In genomic region chr18:24362757-24363156, GRCh38 we compare ENCODE assay signal across 23 cellular contexts. TPM values are rescaled to one million over a fixed set of nuclear protein-coding genes. Genes with fewer than 3 reads are reported as not detected.
DNase-seq lines count a peak whose midpoint lies in the region; FAIRE-seq and TF ChIP-seq lines count a peak whose summit lies in the region.
"Had no signal": no experiment of that assay in that cellular context is flagged by ENCODE, and none has a peak within 500 bp of the region (broad histone marks: within the 10 kb centered on the region; RNA-seq: fewer than 3 reads in every experiment).

No MANE protein-coding gene starts in this region.

- TF ChIP-seq CTCF in PC-9 (conservative IDR thresholded peaks at IDR 0.05) (no peak), H1 (IDR thresholded peaks at IDR 0.05; ENCODE audit: control extremely low read depth in 1 of 3, insufficient read depth in 1 of 3, low read depth in 1 of 3, low read length in 3 of 3) (no peak)

- no peaks in the 10 kb centered on the region for H3K9me3 ChIP-seq in PC-9 (ENCODE audit: insufficient read depth, low read depth)
- H3K9me3 ChIP-seq in H1 (ENCODE audit: insufficient read depth in 2 of 2, low read depth in 1 of 2, low read length in 1 of 2): no peaks in the 10 kb centered on the region
- H3K9me3 ChIP-seq: tibial artery had no signal

- H3F3A ChIP-seq in PC-9 (ENCODE audit: insufficient read depth, low read depth): 0 out of 2 replicates have a peak, but pooled peaks cover 11% of the 10 kb centered on the region

- H2BK12ac ChIP-seq in H1 (ENCODE audit: low read depth, low read length): no peak overlapping the region

- H2AK5ac ChIP-seq in H1 (ENCODE audit: low read depth, low read length): no peak overlapping the region
- no peak overlapping the region for H2AK5ac ChIP-seq in mesendoderm (ENCODE audit: low read length)

- no peak for TF ChIP-seq RAD21 in H1 (IDR thresholded peaks at IDR 0.05 in 1 of 2, conservative IDR thresholded peaks at IDR 0.05 in 1 of 2; ENCODE audit: low read depth in 2 of 2, low read length in 2 of 2)

- no peaks in the 10 kb centered on the region for H3K23me2 ChIP-seq in H1 (ENCODE audit: low read depth, low read length)

- no peak overlapping the region for H3K14ac ChIP-seq in H1 (ENCODE audit: insufficient read length)

- H4K20me1 ChIP-seq in PC-9 (ENCODE audit: insufficient read depth) (no peaks in the 10 kb centered on the region), H1 (replicated peaks in 1 of 2; ENCODE audit: control insufficient read depth in 1 of 2, insufficient read depth in 2 of 2, low read length in 2 of 2) (peaks cover 0 to 3% of the 10 kb centered on the region in 2 experiments)

- H3K27me3 Mint-ChIP-seq in activated CD4-positive, alpha-beta T cell treated with anti-CD3 and anti-CD28 coated beads, Interleukin-2, amount 10 ng/mL, durations not matched to agents 24 days and 14 days: no peaks in the 10 kb centered on the region
- H3K27me3 Mint-ChIP-seq in activated T-helper 2 cell treated with anti-CD3 and anti-CD28 coated beads, Interferon-gamma antibody, Interleukin-2, Interleukin-4, amounts not matched to agents 10 μg/mL and 5 μg/mL and 100 μg/mL, durations not matched to agents 14 hours and 24 hours and 36 hours (ENCODE audit: low read depth): peaks cover 19% of the 10 kb centered on the region
- H3K27me3 Mint-ChIP-seq: activated CD4-positive, alpha-beta T cell treated with anti-CD3 and anti-CD28 coated beads for 36 hours; activated naive CD8-positive, alpha-beta T cell treated with anti-CD3 and anti-CD28 coated beads, Interleukin-2, amount 10 ng/mL, durations not matched to agents 7 days and 5 days; activated T-helper 17 cell treated with anti-CD3 and anti-CD28 coated beads, Interleukin-2, amount 50 U/mL, for 72 hours had no signal

- no peak overlapping the region for H3K4me3 ChIP-seq in PC-9
- no peak overlapping the region for H3K4me3 ChIP-seq in H1 (ENCODE audit: extremely low read depth in 1 of 4, insufficient read depth in 2 of 4, low read depth in 3 of 4, low read length in 4 of 4)
- no peak overlapping the region for H3K4me3 ChIP-seq in mesendoderm (ENCODE audit: low read length)
- no peak overlapping the region for H3K4me3 ChIP-seq in H7 (ENCODE audit: insufficient read depth, low read depth, low read length)
- H3K4me3 ChIP-seq: GM12878, tibial artery had no signal

- H4K5ac ChIP-seq in H1 (ENCODE audit: insufficient read length, low read depth, low read length) (no peak overlapping the region), mesendoderm (ENCODE audit: low read length) (no peak overlapping the region)

- H3K4me2 ChIP-seq in PC-9 (peak overlapping the region; percentile 52), H1 (ENCODE audit: insufficient read depth in 1 of 2, low read depth in 2 of 2, low read length in 2 of 2) (no peak overlapping the region), mesendoderm (ENCODE audit: low read length) (no peak overlapping the region)

- H4K8ac ChIP-seq in H1 (ENCODE audit: extremely low read depth, insufficient read depth, low read length): no peak overlapping the region
- no peak overlapping the region for H4K8ac ChIP-seq in mesendoderm (ENCODE audit: low read depth, low read length)

- H3K4me3 Mint-ChIP-seq in activated CD4-positive, alpha-beta T cell treated with anti-CD3 and anti-CD28 coated beads, Interleukin-2, amount 10 ng/mL, durations not matched to agents 24 days and 14 days: no peak overlapping the region
- no peak overlapping the region for H3K4me3 Mint-ChIP-seq in activated T-helper 2 cell treated with anti-CD3 and anti-CD28 coated beads, Interferon-gamma antibody, Interleukin-2, Interleukin-4, amounts not matched to agents 10 μg/mL and 5 μg/mL and 100 μg/mL, durations not matched to agents 14 hours and 24 hours and 36 hours (ENCODE audit: low read depth)
- H3K4me3 Mint-ChIP-seq: activated CD4-positive, alpha-beta T cell treated with anti-CD3 and anti-CD28 coated beads for 36 hours; activated naive CD8-positive, alpha-beta T cell treated with anti-CD3 and anti-CD28 coated beads, Interleukin-2, amount 10 ng/mL, durations not matched to agents 7 days and 5 days; activated T-helper 17 cell treated with anti-CD3 and anti-CD28 coated beads, Interleukin-2, amount 50 U/mL, for 72 hours had no signal

- H3K27ac Mint-ChIP-seq in activated CD4-positive, alpha-beta T cell treated with anti-CD3 and anti-CD28 coated beads, Interleukin-2, amount 10 ng/mL, durations not matched to agents 24 days and 14 days: no peak overlapping the region
- H3K27ac Mint-ChIP-seq in activated T-helper 2 cell treated with anti-CD3 and anti-CD28 coated beads, Interferon-gamma antibody, Interleukin-2, Interleukin-4, amounts not matched to agents 10 μg/mL and 5 μg/mL and 100 μg/mL, durations not matched to agents 14 hours and 24 hours and 36 hours: no peak overlapping the region
- H3K27ac Mint-ChIP-seq: activated CD4-positive, alpha-beta T cell treated with anti-CD3 and anti-CD28 coated beads for 36 hours; activated naive CD8-positive, alpha-beta T cell treated with anti-CD3 and anti-CD28 coated beads, Interleukin-2, amount 10 ng/mL, durations not matched to agents 7 days and 5 days; activated T-helper 17 cell treated with anti-CD3 and anti-CD28 coated beads, Interleukin-2, amount 50 U/mL, for 72 hours had no signal

- H3K9ac ChIP-seq in H1 (replicated peaks in 1 of 4; ENCODE audit: extremely low read depth in 1 of 4, low read depth in 3 of 4, low read length in 3 of 4) (no peak overlapping the region), mesendoderm (ENCODE audit: low read length) (no peak overlapping the region)

- CTCF ChIA-PET in PC-9 (lab: Charles Lee): interaction anchor here (0.8 kb wide), 1 partner anchor 126 kb away, joined by 4 read pairs; no protein-coding TSS in a partner anchor
- CTCF ChIA-PET in H1 (lab: Charles Lee; ENCODE audit: partially characterized antibody): interaction anchor here (0.6 to 6.6 kb wide), 9 partner anchors 18 to 1091 kb away, joined by 3 to 107 read pairs (median 4); no protein-coding TSS in a partner anchor

- BruUV-seq in PC-9 (replicated peaks; lab: Mats Ljungman, UMichigan): no TSS peak

- peaks cover 2% of the 10 kb centered on the region for H3K36me3 Mint-ChIP-seq in activated CD4-positive, alpha-beta T cell treated with anti-CD3 and anti-CD28 coated beads, Interleukin-2, amount 10 ng/mL, durations not matched to agents 24 days and 14 days (ENCODE audit: low read depth)
- no peaks in the 10 kb centered on the region for H3K36me3 Mint-ChIP-seq in activated T-helper 2 cell treated with anti-CD3 and anti-CD28 coated beads, Interferon-gamma antibody, Interleukin-2, Interleukin-4, amounts not matched to agents 10 μg/mL and 5 μg/mL and 100 μg/mL, durations not matched to agents 14 hours and 24 hours and 36 hours (ENCODE audit: low read depth)
- H3K36me3 Mint-ChIP-seq: activated naive CD8-positive, alpha-beta T cell treated with anti-CD3 and anti-CD28 coated beads, Interleukin-2, amount 10 ng/mL, durations not matched to agents 7 days and 5 days had no signal

- DNase-seq in EH (ENCODE audit: low read depth) (peak; percentile 27), PC-9 (peak; percentile 52 to 72), H1 (ENCODE audit: low read depth in 1 of 2, low spot score in 2 of 2) (peak in 1 of 2 experiments; percentile 34), mesendoderm (peak; percentile 76), H7 (no peak)
- DNase-seq in activated CD4-positive, alpha-beta T cell treated with anti-CD3 and anti-CD28 coated beads, Interleukin-2, amount 10 ng/mL, durations not matched to agents 24 days and 14 days: no peak
- no peak for DNase-seq in stimulated activated CD4-positive, alpha-beta T cell treated with anti-CD3 and anti-CD28 coated beads, Interleukin-4, amount 100 ng/mL, for 4 hours
- DNase-seq in activated T-helper 2 cell treated with anti-CD3 and anti-CD28 coated beads, Interferon-gamma antibody, Interleukin-2, Interleukin-4, amounts not matched to agents 10 μg/mL and 5 μg/mL and 100 μg/mL, durations not matched to agents 14 hours and 24 hours and 36 hours (ENCODE audit: low spot score): no peak
- DNase-seq: activated CD4-positive, alpha-beta T cell treated with anti-CD3 and anti-CD28 coated beads for 36 hours; activated naive CD8-positive, alpha-beta T cell treated with anti-CD3 and anti-CD28 coated beads, Interleukin-2, amount 10 ng/mL, durations not matched to agents 7 days and 5 days; C1 segment of cervical spinal cord; dermis blood vessel endothelial cell; DMS153; left colon; NCI-H524 treated with DMSO at 0.1 percent for 48 hours; small intestine; stimulated activated naive CD8-positive, alpha-beta T cell treated with anti-CD3 and anti-CD28 coated beads, Interleukin-15, Interleukin-2, amounts not matched to agents 100 U/mL and 50 U/mL, for 24 hours; tibial artery had no signal

- H3K27ac ChIP-seq in PC-9: peak overlapping the region; percentile 49
- H3K27ac ChIP-seq in H1 (ENCODE audit: low read depth, low read length): no peak overlapping the region
- H3K27ac ChIP-seq in mesendoderm (ENCODE audit: low read depth, low read length): no peak overlapping the region
- H3K27ac ChIP-seq: foreskin keratinocyte, tibial artery had no signal

- no peak overlapping the region for H2BK120ac ChIP-seq in H1 (replicated peaks; ENCODE audit: low read depth, low read length)
- H2BK120ac ChIP-seq in mesendoderm (ENCODE audit: low read depth, low read length): no peak overlapping the region

- H2BK20ac ChIP-seq in H1 (ENCODE audit: low read length): no peak overlapping the region

- H3K4me1 Mint-ChIP-seq in activated CD4-positive, alpha-beta T cell treated with anti-CD3 and anti-CD28 coated beads, Interleukin-2, amount 10 ng/mL, durations not matched to agents 24 days and 14 days: peaks cover 13% of the 10 kb centered on the region
- no peaks in the 10 kb centered on the region for H3K4me1 Mint-ChIP-seq in activated T-helper 2 cell treated with anti-CD3 and anti-CD28 coated beads, Interferon-gamma antibody, Interleukin-2, Interleukin-4, amounts not matched to agents 10 μg/mL and 5 μg/mL and 100 μg/mL, durations not matched to agents 14 hours and 24 hours and 36 hours (ENCODE audit: low read depth)
- H3K4me1 Mint-ChIP-seq: activated naive CD8-positive, alpha-beta T cell treated with anti-CD3 and anti-CD28 coated beads, Interleukin-2, amount 10 ng/mL, durations not matched to agents 7 days and 5 days; activated T-helper 17 cell treated with anti-CD3 and anti-CD28 coated beads, Interleukin-2, amount 50 U/mL, for 72 hours had no signal

- POLR2A ChIA-PET in PC-9 (lab: Charles Lee; ENCODE audit: unreplicated experiment) (interaction anchor here (1.0 kb wide), 1 partner anchor 224 kb away, joined by 4 read pairs; the partner anchor contains the start of gene CABYR), H1 (lab: Charles Lee; ENCODE audit: partially characterized antibody) (interaction anchor here (0.6 to 0.9 kb wide), 3 partner anchors 62 to 116 kb away, joined by 3 to 4 read pairs (median 3); partner anchors contain the start of gene IMPACT)

- H2AFZ ChIP-seq in PC-9 (no peak overlapping the region), H1 (ENCODE audit: low read length) (no peak overlapping the region)

- no peaks in the 10 kb centered on the region for H3K9me3 Mint-ChIP-seq in activated CD4-positive, alpha-beta T cell treated with anti-CD3 and anti-CD28 coated beads, Interleukin-2, amount 10 ng/mL, durations not matched to agents 24 days and 14 days
- H3K9me3 Mint-ChIP-seq in activated T-helper 2 cell treated with anti-CD3 and anti-CD28 coated beads, Interferon-gamma antibody, Interleukin-2, Interleukin-4, amounts not matched to agents 10 μg/mL and 5 μg/mL and 100 μg/mL, durations not matched to agents 14 hours and 24 hours and 36 hours: no peaks in the 10 kb centered on the region
- H3K9me3 Mint-ChIP-seq: activated naive CD8-positive, alpha-beta T cell treated with anti-CD3 and anti-CD28 coated beads, Interleukin-2, amount 10 ng/mL, durations not matched to agents 7 days and 5 days; activated T-helper 17 cell treated with anti-CD3 and anti-CD28 coated beads, Interleukin-2, amount 50 U/mL, for 72 hours had no signal

- H2BK15ac ChIP-seq in H1 (ENCODE audit: low read length) (no peak overlapping the region), mesendoderm (replicated peaks; ENCODE audit: low read depth) (no peak overlapping the region)

- H3K27me3 ChIP-seq in PC-9 (ENCODE audit: insufficient read depth, low read depth) (no peaks in the 10 kb centered on the region), H1 (replicated peaks in 1 of 4; ENCODE audit: control insufficient read depth in 3 of 4, extremely low read depth in 1 of 4, insufficient read depth in 3 of 4, low read length in 3 of 4) (no peaks in the 10 kb centered on the region), mesendoderm (ENCODE audit: insufficient read depth, low read length, poor library complexity) (no peaks in the 10 kb centered on the region), H7 (ENCODE audit: control insufficient read depth, insufficient read depth, low read length) (no peaks in the 10 kb centered on the region)
- H3K27me3 ChIP-seq: foreskin keratinocyte, tibial artery had no signal

- H3K18ac ChIP-seq in H1 (ENCODE audit: extremely low read depth, low read length) (no peak overlapping the region), mesendoderm (ENCODE audit: low read length) (no peak overlapping the region)

- no peak for TF ChIP-seq POLR2A in H1 (IDR thresholded peaks at IDR 0.05; ENCODE audit: control extremely low read depth in 1 of 2, low read depth in 2 of 2, low read length in 2 of 2)

- no peaks in the 10 kb centered on the region for H3K9me2 ChIP-seq in PC-9 (ENCODE audit: insufficient read depth)

- no peak for FAIRE-seq in H1 (lab: Jason Lieb, UNC)
- FAIRE-seq: GM12878, H54, small intestine, TTC549 had no signal

- H2BK5ac ChIP-seq in H1 (ENCODE audit: low read depth, low read length) (peak overlapping the region; percentile 19; the same call in 1 of the 2 replicates), mesendoderm (ENCODE audit: low read length) (no peak overlapping the region)

- TF ChIP-seq EP300 in H1 (IDR thresholded peaks at IDR 0.05; ENCODE audit: borderline replicate concordance in 1 of 2, low read depth in 2 of 2, low read length in 2 of 2): no peak

- H3K4ac ChIP-seq in H1 (replicated peaks; ENCODE audit: insufficient read length, low read depth, low read length) (no peak overlapping the region), mesendoderm (ENCODE audit: low read depth, low read length) (no peak overlapping the region)

- intact Hi-C loops in PC-9 (cut with micrococcal nuclease; ENCODE audit: unreplicated experiment): loop anchor here (5.0 kb wide), 1 partner anchor 35 kb away; the partner anchor contains the start of gene OSBPL1A
- intact Hi-C loops in activated CD4-positive, alpha-beta T cell treated with anti-CD3 and anti-CD28 coated beads, Interleukin-2, amount 10 ng/mL, durations not matched to agents 24 days and 14 days (cut with micrococcal nuclease): no loop called here
- intact Hi-C loops in activated T-helper 2 cell treated with anti-CD3 and anti-CD28 coated beads, Interferon-gamma antibody, Interleukin-2, Interleukin-4, amounts not matched to agents 10 μg/mL and 5 μg/mL and 100 μg/mL, durations not matched to agents 14 hours and 24 hours and 36 hours (cut with micrococcal nuclease): no loop called here

- no peak overlapping the region for H4K91ac ChIP-seq in H1 (replicated peaks; ENCODE audit: insufficient read length, low read length)

- no peaks in the 10 kb centered on the region for H3K79me2 ChIP-seq in PC-9 (ENCODE audit: low read depth)
- H3K79me2 ChIP-seq in H1 (ENCODE audit: control insufficient read depth in 1 of 2, insufficient read depth in 2 of 2, low read length in 2 of 2): no peaks in the 10 kb centered on the region
- no peaks in the 10 kb centered on the region for H3K79me2 ChIP-seq in mesendoderm (ENCODE audit: control insufficient read depth, insufficient read depth, low read length)

- H3K36me3 ChIP-seq in PC-9 (ENCODE audit: low read depth): no peaks in the 10 kb centered on the region
- H3K36me3 ChIP-seq in H1 (ENCODE audit: control insufficient read depth in 2 of 4, insufficient read depth in 4 of 4, low read length in 3 of 4): peaks cover 5 to 30% (median 20%) of the 10 kb centered on the region in 4 experiments; a peak in 7 of 8 replicates
- no peaks in the 10 kb centered on the region for H3K36me3 ChIP-seq in mesendoderm (ENCODE audit: control insufficient read depth, insufficient read depth, low read length)
- peaks cover 5% of the 10 kb centered on the region for H3K36me3 ChIP-seq in H7 (replicated peaks; ENCODE audit: control insufficient read depth, insufficient read depth, low read length)

- H3K4me1 ChIP-seq in PC-9 (replicated peaks; ENCODE audit: insufficient read depth) (peaks cover 16% of the 10 kb centered on the region), H1 (replicated peaks in 1 of 4; ENCODE audit: control insufficient read depth in 3 of 4, insufficient read depth in 4 of 4, low read length in 3 of 4) (0 out of 7 replicates have a peak, but pooled peaks cover 0 to 2% (median 0%) of the 10 kb centered on the region in 4 experiments), mesendoderm (ENCODE audit: control insufficient read depth, low read depth, low read length) (no peaks in the 10 kb centered on the region)
- H3K4me1 ChIP-seq: tibial artery had no signal

- H3K79me1 ChIP-seq in H1 (ENCODE audit: low read depth, low read length): no peaks in the 10 kb centered on the region; the same call in 1 of the 2 replicates
- no peaks in the 10 kb centered on the region for H3K79me1 ChIP-seq in mesendoderm (ENCODE audit: low read length)

- no peak overlapping the region for H3K23ac ChIP-seq in H1 (ENCODE audit: insufficient read length)
- no peak overlapping the region for H3K23ac ChIP-seq in mesendoderm (ENCODE audit: low read length)

- H3K56ac ChIP-seq in H1 (replicated peaks; ENCODE audit: insufficient read length, low read depth, low read length) (no peak overlapping the region), mesendoderm (ENCODE audit: low read length) (no peak overlapping the region)

- WGBS in H1 (ENCODE audit: extremely low coverage in 1 of 2, insufficient coverage in 1 of 2, insufficient read length in 1 of 2, insufficient replicate concordance in 2 of 2, low coverage in 1 of 2, low lambda C conversion rate in 2 of 2, missing lambda C conversion rate in 1 of 2), 2 experiments: 94% methylated on average over 1 of the region's 1 CpG; no CpG with 5 or more reads in 1 of the 2 experiments
- no CpG with 5 or more reads among the region's 1 CpG for WGBS in mesendoderm (ENCODE audit: extremely low coverage, insufficient coverage, low lambda C conversion rate)

RNA-seq across cellular contexts. Expression of gene OSBPL1A, which starts 34.9 kb away (rescaled TPM):
- total RNA-seq in PC-9 (2021): 33.7 and 37.4 TPM in 2 replicates
- total RNA-seq in H1 (2021; fragmentation: NEBNext Ultra II Directional; extraction: Animal tissue kit (Norgen Biotek cat#: 25700)): 74.9 and 77.1 TPM in 2 replicates
- polyA plus RNA-seq in H1 (2011; rRNA removed): 29.9 and 53.2 TPM in 2 replicates
- polyA plus RNA-seq in H1 (2011; cell fraction: cytosol; rRNA removed): 55.1 TPM
- polyA plus RNA-seq in H1 (2011; cell fraction: nucleus; rRNA removed): 45.3 TPM
- 66.7 to 94.5 TPM (median 73.0 TPM) in 4 replicates for polyA plus RNA-seq in H1 (2012, experiment 1 of 2)
- polyA plus RNA-seq in H1 (2012, experiment 2 of 2): 22.1 TPM
- 65.7 TPM for polyA plus RNA-seq in H1 (2013, experiment 1 of 2)
- polyA plus RNA-seq in H1 (2013, experiment 2 of 2): 62.0 TPM
- polyA minus RNA-seq in H1 (2011; rRNA and poly(A)+ RNA removed): 71.0 and 117 TPM in 2 replicates
- 47.5 TPM for polyA minus RNA-seq in H1 (2011; cell fraction: cytosol; rRNA and poly(A)+ RNA removed)
- polyA minus RNA-seq in H1 (2011; cell fraction: nucleus; rRNA and poly(A)+ RNA removed): 77.0 TPM
- polyA plus RNA-seq in mesendoderm (2013, experiment 1 of 2): 32.9 TPM
- 32.4 TPM for polyA plus RNA-seq in mesendoderm (2013, experiment 2 of 2)
- total RNA-seq in H7 (2014; rRNA removed; shearing (Covaris generic)): 48.3 and 58.5 TPM in 2 replicates
- 3.1 and 3.5 TPM in 2 replicates for total RNA-seq in activated CD4-positive, alpha-beta T cell treated with anti-CD3 and anti-CD28 coated beads, Interleukin-2, amount 10 ng/mL, durations not matched to agents 24 days and 14 days
- total RNA-seq in activated T-helper 2 cell treated with anti-CD3 and anti-CD28 coated beads, Interferon-gamma antibody, Interleukin-2, Interleukin-4, amounts not matched to agents 10 μg/mL and 5 μg/mL and 100 μg/mL, durations not matched to agents 14 hours and 24 hours and 36 hours: 0.39 and 0.98 TPM in 2 replicates

Comparison
In these comparisons a context has a peak if more than half of its experiments do, and no peak if none do; other contexts are left out.
1. DNase-seq: peak in EH (single experiment), PC-9 (2 of 2) and mesendoderm (single experiment); none in H7 (single experiment), activated CD4-positive, alpha-beta T cell treated with anti-CD3 and anti-CD28 coated beads, Interleukin-2, amount 10 ng/mL, durations not matched to agents 24 days and 14 days (single experiment), stimulated activated CD4-positive, alpha-beta T cell treated with anti-CD3 and anti-CD28 coated beads, Interleukin-4, amount 100 ng/mL, for 4 hours (0 of 2) and activated T-helper 2 cell treated with anti-CD3 and anti-CD28 coated beads, Interferon-gamma antibody, Interleukin-2, Interleukin-4, amounts not matched to agents 10 μg/mL and 5 μg/mL and 100 μg/mL, durations not matched to agents 14 hours and 24 hours and 36 hours (single experiment).